Comparison of ENCODE assay signal across 23 cellular contexts in genomic region chr5:136772541-136772940, GRCh38.
"Had no signal": no experiment of that assay in that cellular context is flagged by ENCODE, and none has a peak within 500 bp of the region (broad histone marks: within the 10 kb centered on the region; RNA-seq: fewer than 3 reads in every experiment).

No MANE protein-coding gene starts in this region.

- H2AFZ ChIP-seq: neural progenitor cell had no signal

- H3K4me3 ChIP-seq: coronary artery, dorsolateral prefrontal cortex, gastrocnemius medialis, neural progenitor cell, right atrium auricular region, tibial nerve had no signal

- H3K27ac ChIP-seq: brain microvascular endothelial cell, coronary artery, dorsolateral prefrontal cortex, gastrocnemius medialis, neural progenitor cell, right atrium auricular region, tibial nerve, WERI-Rb-1 had no signal

- H3K9ac ChIP-seq: neural progenitor cell had no signal

- DNase-seq: activated CD4-positive, alpha-beta memory T cell treated with anti-CD3 and anti-CD28 coated beads, Interleukin-2, amount 10 ng/mL, durations not matched to agents 7 days and 5 days; activated CD4-positive, alpha-beta T cell treated with anti-CD3 and anti-CD28 coated beads for 48 hours; activated CD8-positive, alpha-beta memory T cell treated with anti-CD3 and anti-CD28 coated beads, Interleukin-2, amount 50 U/mL, for 48 hours; activated gamma-delta T cell; activated naive CD4-positive, alpha-beta T cell treated with anti-CD3 and anti-CD28 coated beads, Interleukin-2, amount 50 U/mL, for 16 hours; activated T-cell treated with anti-CD3 and anti-CD28 coated beads, Interleukin-2, amount 50 U/mL, for 24 hours; amniotic stem cell; brain microvascular endothelial cell; dorsolateral prefrontal cortex; effector memory CD4-positive, alpha-beta T cell; gastrocnemius medialis; glutamatergic neuron; left colon; naive thymus-derived CD8-positive, alpha-beta T cell; stimulated activated CD4-positive, alpha-beta T cell treated with anti-CD3 and anti-CD28 coated beads, Interleukin-15, amount 100 ng/mL, for 24 hours; stimulated activated CD4-positive, alpha-beta T cell treated with anti-CD3 and anti-CD28 coated beads, Interleukin-2, amount 100 ng/mL, for 24 hours; stimulated activated naive B cell treated with anti-CD40 and anti-IgM and Interleukin-4, amounts not matched to agents 10 μg/mL and 1 μg/mL and 100 μg/mL, for 72 hours; T1000; WERI-Rb-1 had no signal

- H3K9me3 ChIP-seq: gastrocnemius medialis had no signal

- H3K36me3 ChIP-seq: brain microvascular endothelial cell, gastrocnemius medialis, neural progenitor cell, right atrium auricular region, tibial nerve, WERI-Rb-1 had no signal

- H3K4me1 ChIP-seq: gastrocnemius medialis, right atrium auricular region, tibial nerve had no signal

- H3K27me3 ChIP-seq: brain microvascular endothelial cell, gastrocnemius medialis, neural progenitor cell, right atrium auricular region, tibial nerve had no signal

- H3K4me2 ChIP-seq: neural progenitor cell had no signal
